18 cellular contexts compared by ENCODE assay signal in the genomic region with DNA sequence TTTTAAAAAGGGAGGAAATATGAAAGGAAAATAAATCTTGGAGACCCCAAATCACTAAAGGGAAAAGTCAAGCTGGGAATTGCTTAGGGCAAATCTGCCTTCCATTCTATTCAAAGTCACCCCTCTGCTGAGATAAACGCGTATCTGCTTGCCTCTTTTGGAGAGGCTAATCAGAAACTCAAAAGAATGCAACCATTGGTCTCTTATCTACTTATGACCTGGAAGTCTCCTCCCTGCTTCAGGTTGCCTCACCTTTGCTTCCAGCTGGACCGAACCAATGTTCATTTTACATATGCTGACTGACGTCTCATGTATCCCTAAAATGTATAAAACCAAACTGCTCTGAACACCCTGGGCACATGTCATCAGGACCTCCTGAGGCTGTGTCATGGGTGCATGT.
"Had no signal": no experiment of that assay in that cellular context is flagged by ENCODE, and none has a peak within 500 bp of the region (broad histone marks: within the 10 kb centered on the region; RNA-seq: fewer than 3 reads in every experiment).

No MANE protein-coding gene starts in this region.

- H3K4me1 ChIP-seq: parathyroid adenoma, prostate gland, testis, transverse colon had no signal

- DNase-seq: cortex of kidney; dorsolateral prefrontal cortex; effector memory CD4-positive, alpha-beta T cell; esophagus squamous epithelium; foreskin fibroblast; hippocampal formation; naive thymus-derived CD4-positive, alpha-beta T cell; nephron progenitor cell; spleen; stimulated activated CD4-positive, alpha-beta T cell treated with anti-CD3 and anti-CD28 coated beads, Interleukin-2, amount 100 ng/mL, for 24 hours; stimulated activated CD4-positive, alpha-beta T cell treated with anti-CD3 and anti-CD28 coated beads, Interleukin-4, amount 100 ng/mL, for 4 hours; stimulated activated naive B cell treated with anti-CD40 and anti-IgM and Interleukin-4, amounts not matched to agents 10 μg/mL and 1 μg/mL and 100 μg/mL, for 72 hours; stimulated activated naive CD8-positive, alpha-beta T cell treated with anti-CD3 and anti-CD28 coated beads, Interleukin-15, amount 100 ng/mL, for 72 hours; testis; transverse colon had no signal

- H3K27me3 ChIP-seq: dorsolateral prefrontal cortex, esophagus squamous epithelium, spleen, testis, transverse colon had no signal

- H3K4me3 ChIP-seq: dorsolateral prefrontal cortex, esophagus squamous epithelium, prostate gland, spleen, testis, transverse colon had no signal

- ATAC-seq: naive thymus-derived CD4-positive, alpha-beta T cell; sciatic nerve; stimulated activated naive B cell treated with anti-CD40 and anti-IgM and Interleukin-4, amounts not matched to agents 10 μg/mL and 1 μg/mL and 100 μg/mL, for 72 hours; stimulated activated naive CD8-positive, alpha-beta T cell treated with anti-CD3 and anti-CD28 coated beads, Interleukin-15, amount 100 ng/mL, for 72 hours had no signal

- H3K9ac ChIP-seq: parathyroid adenoma had no signal

- H3K36me3 ChIP-seq: prostate gland had no signal

- H3K27ac ChIP-seq: dorsolateral prefrontal cortex, esophagus squamous epithelium, parathyroid adenoma, prostate gland, spleen, testis, transverse colon had no signal

- H3K9me3 ChIP-seq: prostate gland, testis had no signal
